Comparison of ENCODE assay signal across 24 cellular contexts in the genomic region with DNA sequence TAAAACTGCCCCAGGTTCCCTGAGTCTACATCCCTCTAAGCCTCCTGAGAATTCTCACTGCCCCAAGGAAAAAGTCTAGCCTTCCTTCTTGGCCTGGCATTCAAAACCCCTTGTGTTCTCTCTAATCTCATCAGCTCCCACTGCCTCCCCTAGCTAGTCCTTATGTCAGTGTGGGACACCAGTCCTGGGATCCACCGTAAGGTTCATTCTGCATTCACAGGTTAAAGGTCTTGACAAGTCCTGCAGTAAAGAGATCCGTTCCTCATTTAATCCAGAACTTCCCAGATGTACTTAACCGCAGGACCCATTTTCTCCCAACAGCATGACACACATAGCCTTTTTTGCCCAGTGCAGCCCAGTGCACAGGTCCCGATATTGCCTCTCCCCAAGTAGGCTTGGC. TPM values are rescaled to one million over a fixed set of nuclear protein-coding genes. Genes with fewer than 3 reads are reported as not detected.
DNase-seq lines count a peak whose midpoint lies in the region; ATAC-seq and TF ChIP-seq lines count a peak whose summit lies in the region.
"Had no signal": no experiment of that assay in that cellular context is flagged by ENCODE, and none has a peak within 500 bp of the region (broad histone marks: within the 10 kb centered on the region; RNA-seq: fewer than 3 reads in every experiment).

No MANE protein-coding gene starts in this region.

- H3K36me3 Mint-ChIP-seq in Caco-2 (ENCODE audit: insufficient read depth, unreplicated experiment): no peaks in the 10 kb centered on the region
- H3K36me3 Mint-ChIP-seq in dendritic cell treated with granulocyte-macrophage colony-stimulating factor and Interleukin-4, amounts not matched to agents 40 ng/mL and 50 ng/mL, for 4 days (ENCODE audit: low read depth): peaks cover 36% of the 10 kb centered on the region
- H3K36me3 Mint-ChIP-seq in stimulated activated naive B cell treated with anti-CD40 and anti-IgM and Interleukin-4, amounts not matched to agents 10 μg/mL and 1 μg/mL and 100 μg/mL, for 72 hours: peaks cover 28 to 49% of the 10 kb centered on the region in 2 donors

- H4K8ac ChIP-seq in mesendoderm (ENCODE audit: low read depth, low read length): no peak overlapping the region

- no TSS peak for BruUV-seq in Caco-2 (replicated peaks; lab: Mats Ljungman, UMichigan)

- H3K56ac ChIP-seq in mesendoderm (ENCODE audit: low read length): no peak overlapping the region

- ATAC-seq in Right ventricle myocardium superior (ENCODE audit: poor library complexity) (no peak), HG02610 (IDR thresholded peaks at IDR 0.05; ENCODE audit: unreplicated experiment) (no peak)
- ATAC-seq in stimulated activated naive B cell treated with anti-CD40 and anti-IgM and Interleukin-4, amounts not matched to agents 10 μg/mL and 1 μg/mL and 100 μg/mL, for 72 hours (replicated peaks): no peak
- ATAC-seq: Panc1 had no signal

- H3K27me3 ChIP-seq in right atrium auricular region (no peaks in the 10 kb centered on the region), Caco-2 (replicated peaks; ENCODE audit: control insufficient read depth, insufficient read depth, low read length) (no peaks in the 10 kb centered on the region), mesendoderm (ENCODE audit: insufficient read depth, low read length, poor library complexity) (no peaks in the 10 kb centered on the region)
- H3K27me3 ChIP-seq: ascending aorta, colonic mucosa, upper lobe of left lung had no signal

- peak overlapping the region; percentile 28 for H3K27ac Mint-ChIP-seq in Caco-2 (ENCODE audit: unreplicated experiment)
- peak overlapping the region; percentile 11 for H3K27ac Mint-ChIP-seq in dendritic cell treated with granulocyte-macrophage colony-stimulating factor and Interleukin-4, amounts not matched to agents 40 ng/mL and 50 ng/mL, for 4 days
- peak overlapping the region; percentile 70 for H3K27ac Mint-ChIP-seq in stimulated activated naive B cell treated with anti-CD40 and anti-IgM and Interleukin-4, amounts not matched to agents 10 μg/mL and 1 μg/mL and 100 μg/mL, for 72 hours

- no peak overlapping the region for H2BK15ac ChIP-seq in mesendoderm (replicated peaks; ENCODE audit: low read depth)

- H3K18ac ChIP-seq in mesendoderm (ENCODE audit: low read length): no peak overlapping the region

- TF ChIP-seq CTCF in right atrium auricular region (IDR thresholded peaks at IDR 0.05) (no peak), Caco-2 (IDR thresholded peaks at IDR 0.05; ENCODE audit: insufficient read depth in 1 of 2, low read depth in 1 of 2, low read length in 1 of 2, severe bottlenecking in 1 of 2, unreplicated experiment in 1 of 2) (no peak)

- peak; percentile 5 for DNase-seq in right atrium auricular region (ENCODE audit: low spot score)
- DNase-seq in Right ventricle myocardium superior: no peak
- DNase-seq in Caco-2: no peak
- no peak for DNase-seq in stimulated activated naive B cell treated with anti-CD40 and anti-IgM and Interleukin-4, amounts not matched to agents 10 μg/mL and 1 μg/mL and 100 μg/mL, for 72 hours
- no peak for DNase-seq in mesendoderm
- DNase-seq: activated CD4-positive, alpha-beta T cell treated with anti-CD3 and anti-CD28 coated beads for 4 hours; CD4-positive, CD25-positive, alpha-beta regulatory T cell; colonic mucosa; DMS 273 treated with DMSO at 0.1 percent for 48 hours; effector memory CD4-positive, alpha-beta T cell; glutamatergic neuron; islet precursor cell; left ventricle myocardium inferior; NCI-H1694; SHP77; stimulated activated CD4-positive, alpha-beta T cell treated with anti-CD3 and anti-CD28 coated beads, Interleukin-4, amount 100 ng/mL, for 24 hours; T1000; upper lobe of left lung had no signal

- CTCF ChIA-PET in Caco-2 (lab: Charles Lee): no interaction called here

- no peak overlapping the region for H2AK5ac ChIP-seq in mesendoderm (ENCODE audit: low read length)

- H3K4me3 Mint-ChIP-seq in Caco-2 (ENCODE audit: unreplicated experiment): no peak overlapping the region
- H3K4me3 Mint-ChIP-seq in dendritic cell treated with granulocyte-macrophage colony-stimulating factor and Interleukin-4, amounts not matched to agents 40 ng/mL and 50 ng/mL, for 4 days: no peak overlapping the region
- no peak overlapping the region for H3K4me3 Mint-ChIP-seq in stimulated activated naive B cell treated with anti-CD40 and anti-IgM and Interleukin-4, amounts not matched to agents 10 μg/mL and 1 μg/mL and 100 μg/mL, for 72 hours

- H3K9me3 ChIP-seq in right atrium auricular region: no peaks in the 10 kb centered on the region
- H3K9me3 ChIP-seq in Caco-2: no peaks in the 10 kb centered on the region
- H3K9me3 ChIP-seq: ascending aorta, colonic mucosa, left ventricle myocardium inferior, upper lobe of left lung had no signal

- H2BK120ac ChIP-seq in mesendoderm (ENCODE audit: low read depth, low read length): no peak overlapping the region

- H3K79me2 ChIP-seq in mesendoderm (ENCODE audit: control insufficient read depth, insufficient read depth, low read length): no peaks in the 10 kb centered on the region

- no peaks in the 10 kb centered on the region for H3K9me3 Mint-ChIP-seq in Caco-2 (ENCODE audit: unreplicated experiment)
- H3K9me3 Mint-ChIP-seq in dendritic cell treated with granulocyte-macrophage colony-stimulating factor and Interleukin-4, amounts not matched to agents 40 ng/mL and 50 ng/mL, for 4 days: no peaks in the 10 kb centered on the region
- H3K9me3 Mint-ChIP-seq in stimulated activated naive B cell treated with anti-CD40 and anti-IgM and Interleukin-4, amounts not matched to agents 10 μg/mL and 1 μg/mL and 100 μg/mL, for 72 hours: peaks cover 0 to under 1% of the 10 kb centered on the region in 2 donors
- H3K9me3 Mint-ChIP-seq: activated naive CD4-positive, alpha-beta T cell treated with anti-CD3 and anti-CD28 coated beads, Interleukin-2, amount 50 U/mL, for 72 hours had no signal

- H3K9ac ChIP-seq in mesendoderm (ENCODE audit: low read length): no peak overlapping the region

- H3K23ac ChIP-seq in mesendoderm (ENCODE audit: low read length): no peak overlapping the region

- H3K4me1 ChIP-seq in right atrium auricular region (peaks cover 0 to 7% of the 10 kb centered on the region in 2 donors), Caco-2 (no peaks in the 10 kb centered on the region), mesendoderm (ENCODE audit: control insufficient read depth, low read depth, low read length) (no peaks in the 10 kb centered on the region)
- H3K4me1 ChIP-seq: ascending aorta, colonic mucosa had no signal

- no peak overlapping the region for H3K27ac ChIP-seq in right atrium auricular region
- H3K27ac ChIP-seq in mesendoderm (ENCODE audit: low read depth, low read length): no peak overlapping the region
- H3K27ac ChIP-seq: ascending aorta, colonic mucosa, left ventricle myocardium inferior, upper lobe of left lung, VCaP had no signal

- H3K4ac ChIP-seq in mesendoderm (ENCODE audit: low read depth, low read length): no peak overlapping the region

- H3K4me3 ChIP-seq in right atrium auricular region: no peak overlapping the region
- no peak overlapping the region for H3K4me3 ChIP-seq in Caco-2 (ENCODE audit: low read depth, low read length)
- H3K4me3 ChIP-seq in mesendoderm (ENCODE audit: low read length): no peak overlapping the region
- H3K4me3 ChIP-seq: ascending aorta, colonic mucosa, left ventricle myocardium inferior, upper lobe of left lung had no signal

- no peaks in the 10 kb centered on the region for H3K79me1 ChIP-seq in mesendoderm (ENCODE audit: low read length)

- intact Hi-C loops in Right ventricle myocardium superior (cut with DNase I) (no loop called here), Caco-2 (cut with micrococcal nuclease; ENCODE audit: unreplicated experiment) (no loop called here)
- intact Hi-C loops in dendritic cell treated with granulocyte-macrophage colony-stimulating factor and Interleukin-4, amounts not matched to agents 40 ng/mL and 50 ng/mL, for 4 days (cut with micrococcal nuclease): no loop called here

- H3K36me3 ChIP-seq in right atrium auricular region (no peaks in the 10 kb centered on the region), Caco-2 (ENCODE audit: control insufficient read depth, insufficient read depth, low read length) (0 out of 2 replicates have a peak, but pooled peaks cover 3% of the 10 kb centered on the region), mesendoderm (ENCODE audit: control insufficient read depth, insufficient read depth, low read length) (no peaks in the 10 kb centered on the region)
- H3K36me3 ChIP-seq: colonic mucosa, left ventricle myocardium inferior had no signal

- H3K27me3 Mint-ChIP-seq in Caco-2 (ENCODE audit: insufficient read depth, unreplicated experiment): no peaks in the 10 kb centered on the region
- no peaks in the 10 kb centered on the region for H3K27me3 Mint-ChIP-seq in dendritic cell treated with granulocyte-macrophage colony-stimulating factor and Interleukin-4, amounts not matched to agents 40 ng/mL and 50 ng/mL, for 4 days
- H3K27me3 Mint-ChIP-seq in stimulated activated naive B cell treated with anti-CD40 and anti-IgM and Interleukin-4, amounts not matched to agents 10 μg/mL and 1 μg/mL and 100 μg/mL, for 72 hours: no peaks in the 10 kb centered on the region
- H3K27me3 Mint-ChIP-seq: CD4-positive, CD25-positive, alpha-beta regulatory T cell had no signal

- H2BK5ac ChIP-seq in mesendoderm (ENCODE audit: low read length): no peak overlapping the region

- H3K4me1 Mint-ChIP-seq in Caco-2 (ENCODE audit: low read depth, unreplicated experiment): no peaks in the 10 kb centered on the region
- H3K4me1 Mint-ChIP-seq in dendritic cell treated with granulocyte-macrophage colony-stimulating factor and Interleukin-4, amounts not matched to agents 40 ng/mL and 50 ng/mL, for 4 days (ENCODE audit: low read depth): peaks cover 56% of the 10 kb centered on the region
- peaks cover 17 to 28% of the 10 kb centered on the region in 2 donors for H3K4me1 Mint-ChIP-seq in stimulated activated naive B cell treated with anti-CD40 and anti-IgM and Interleukin-4, amounts not matched to agents 10 μg/mL and 1 μg/mL and 100 μg/mL, for 72 hours

- WGBS in mesendoderm (ENCODE audit: extremely low coverage, insufficient coverage, low lambda C conversion rate): no CpG with 5 or more reads among the region's 4 CpGs

- POLR2A ChIA-PET in Caco-2 (lab: Charles Lee): no interaction called here

- no peak overlapping the region for H4K5ac ChIP-seq in mesendoderm (ENCODE audit: low read length)

- H3K4me2 ChIP-seq in mesendoderm (ENCODE audit: low read length): no peak overlapping the region

RNA-seq across cellular contexts. Expression of a gene that starts 11.6 kb away (rescaled TPM):
- 1 to 10 TPM; 1.4 to 7.2 TPM for total RNA-seq in right atrium auricular region
- total RNA-seq in Right ventricle myocardium superior: 0.32 TPM
- total RNA-seq in Caco-2 (2022): 45.7 and 47.3 TPM in 2 replicates
- polyA plus RNA-seq in mesendoderm (2013, experiment 1 of 2): 6.9 TPM
- 6.5 TPM for polyA plus RNA-seq in mesendoderm (2013, experiment 2 of 2)

RNA-seq across cellular contexts. Expression of a gene that starts 54.6 kb away (rescaled TPM):
- total RNA-seq in right atrium auricular region (10 to 100 TPM; 17.5 to 23.4 TPM), Right ventricle myocardium superior (17.8 TPM), Caco-2 (2022) (41.4 and 44.4 TPM in 2 replicates)
- polyA plus RNA-seq in mesendoderm (2013, experiment 1 of 2): 30.7 TPM
- 29.2 TPM for polyA plus RNA-seq in mesendoderm (2013, experiment 2 of 2)

Comparison
In these comparisons a context has a peak if more than half of its experiments do, and no peak if none do; other contexts are left out.
1. H3K27ac Mint-ChIP-seq: peak in every context shown above with its lines; median percentile 70 in stimulated activated naive B cell treated with anti-CD40 and anti-IgM and Interleukin-4, amounts not matched to agents 10 μg/mL and 1 μg/mL and 100 μg/mL, for 72 hours; 28 in Caco-2; 11 in dendritic cell treated with granulocyte-macrophage colony-stimulating factor and Interleukin-4, amounts not matched to agents 40 ng/mL and 50 ng/mL, for 4 days.